Comparison of ENCODE assay signal across 8 cellular contexts in the genomic region with DNA sequence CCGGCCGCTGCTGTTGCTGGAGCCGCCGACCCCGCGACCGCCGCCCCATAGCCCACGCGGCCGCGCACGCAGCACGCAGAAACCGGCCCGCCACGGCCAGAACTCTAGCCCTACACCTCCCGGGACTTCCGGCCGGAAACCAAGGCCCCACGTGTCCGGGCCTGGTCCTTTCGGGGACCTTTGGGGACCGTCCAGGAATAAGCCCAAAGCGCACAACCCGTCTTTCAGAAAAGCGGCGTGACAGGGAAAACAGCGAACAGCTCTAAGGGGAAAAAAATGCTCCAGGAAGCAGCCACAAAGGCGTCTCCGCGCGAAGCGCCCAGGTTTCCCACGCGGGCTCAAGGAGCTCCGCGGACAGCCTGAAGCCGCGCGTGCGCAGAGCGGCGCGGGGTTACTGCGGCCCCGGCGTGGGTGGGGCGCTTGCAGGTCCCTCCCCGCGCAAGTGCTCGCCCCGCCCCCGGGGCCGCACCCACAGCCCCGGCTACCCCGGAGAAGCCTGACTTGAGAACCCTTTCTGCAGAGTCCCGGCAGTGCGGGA. TPM values are rescaled to one million over a fixed set of nuclear protein-coding genes. Genes with fewer than 3 reads are reported as not detected.
DNase-seq lines count a peak whose midpoint lies in the region; ATAC-seq and TF ChIP-seq lines count a peak whose summit lies in the region.

A gene (minus strand): TSS at position 114 of the 538 bp plus-strand sequence. CDS start 65 bp downstream, at position 49.
A gene with protein sequence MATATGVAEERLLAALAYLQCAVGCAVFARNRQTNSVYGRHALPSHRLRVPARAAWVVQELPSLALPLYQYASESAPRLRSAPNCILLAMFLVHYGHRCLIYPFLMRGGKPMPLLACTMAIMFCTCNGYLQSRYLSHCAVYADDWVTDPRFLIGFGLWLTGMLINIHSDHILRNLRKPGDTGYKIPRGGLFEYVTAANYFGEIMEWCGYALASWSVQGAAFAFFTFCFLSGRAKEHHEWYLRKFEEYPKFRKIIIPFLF (plus strand): TSS at position 510 of the 538 bp plus-strand sequence. CDS start 137 bp downstream, outside the sequence.

- H3K4me1 Mint-ChIP-seq in activated CD4-positive, alpha-beta T cell treated with anti-CD3 and anti-CD28 coated beads for 36 hours, result peaks cover 31% of the 10 kb centered on the region
- H3K4me1 Mint-ChIP-seq in chondrocyte (ENCODE audit: low read depth), result peaks cover 30% of the 10 kb centered on the region

- ATAC-seq in HG03457 (IDR thresholded peaks at IDR 0.05; ENCODE audit: unreplicated experiment), result peak; percentile 84
- peak; percentile 89 for ATAC-seq in activated CD4-positive, alpha-beta T cell treated with anti-CD3 and anti-CD28 coated beads for 36 hours

- peaks cover 43% of the 10 kb centered on the region for H3K36me3 ChIP-seq in BE2C

- DNase-seq in BE2C (peak; percentile 95), GM19240 (ENCODE audit: insufficient read length, low spot score) (peak; percentile 81), NCI-H524 (lab: John Stamatoyannopoulos, UW) (peak; percentile 91 to 94), chondrocyte (ENCODE audit: low spot score) (peak; percentile 95), kidney tubule cell (ENCODE audit: low spot score) (peak; percentile 93)
- DNase-seq in activated CD4-positive, alpha-beta T cell treated with anti-CD3 and anti-CD28 coated beads for 36 hours, result peak; percentile 96
- peak; percentile 82 to 89 for DNase-seq in stimulated activated CD4-positive, alpha-beta T cell treated with anti-CD3 and anti-CD28 coated beads, Interleukin-1b, Interleukin-23, amount 100 ng/mL, for 1 hour (ENCODE audit: low read depth in 2 of 2)

- no peaks in the 10 kb centered on the region for H3K9me3 Mint-ChIP-seq in activated CD4-positive, alpha-beta T cell treated with anti-CD3 and anti-CD28 coated beads for 36 hours (ENCODE audit: low read depth)
- H3K9me3 Mint-ChIP-seq in chondrocyte (ENCODE audit: low read depth), result no peaks in the 10 kb centered on the region

- CTCF ChIA-PET in activated CD4-positive, alpha-beta T cell treated with anti-CD3 and anti-CD28 coated beads for 36 hours (lab: Charles Lee), result interaction anchor here (1.0 kb wide), 1 partner anchor 79 kb away, joined by 3 read pairs; no protein-coding TSS in a partner anchor

- POLR2A ChIA-PET in activated CD4-positive, alpha-beta T cell treated with anti-CD3 and anti-CD28 coated beads for 36 hours (lab: Charles Lee), result interaction anchor here (0.5 to 1.1 kb wide), 5 partner anchors 10 to 255 kb away, joined by 3 to 7 read pairs (median 5); a partner anchor contains a TSS

- peak within 1 kb of the TSS; percentile 92 for H3K4me3 ChIP-seq in BE2C (ENCODE audit: low read depth, low read length)

- H3K27ac Mint-ChIP-seq in activated CD4-positive, alpha-beta T cell treated with anti-CD3 and anti-CD28 coated beads for 36 hours, result peak within 1 kb of the TSS; percentile 98
- peak within 1 kb of the TSS; percentile 99 for H3K27ac Mint-ChIP-seq in chondrocyte (ENCODE audit: unreplicated experiment)

- TF ChIP-seq CTCF in BE2C (IDR thresholded peaks at IDR 0.05; ENCODE audit: low read depth, low read length), result no peak
- TF ChIP-seq CTCF in chondrocyte (IDR thresholded peaks at IDR 0.05), result no peak

- peaks cover 42% of the 10 kb centered on the region for H3K36me3 Mint-ChIP-seq in activated CD4-positive, alpha-beta T cell treated with anti-CD3 and anti-CD28 coated beads for 36 hours (ENCODE audit: low read depth)
- peaks cover 7% of the 10 kb centered on the region for H3K36me3 Mint-ChIP-seq in chondrocyte (ENCODE audit: low read depth)

- no peaks in the 10 kb centered on the region for H3K27me3 Mint-ChIP-seq in activated CD4-positive, alpha-beta T cell treated with anti-CD3 and anti-CD28 coated beads for 36 hours
- no peaks in the 10 kb centered on the region for H3K27me3 Mint-ChIP-seq in chondrocyte (ENCODE audit: low read depth)

- no peaks in the 10 kb centered on the region for H3K27me3 ChIP-seq in BE2C

- no peaks in the 10 kb centered on the region for H3K4me1 ChIP-seq in BE2C

- intact Hi-C loops in activated CD4-positive, alpha-beta T cell treated with anti-CD3 and anti-CD28 coated beads for 36 hours (cut with DNase I, micrococcal nuclease), result loop anchor here (1.0 to 5.0 kb wide), 10 partner anchors 80 to 1236 kb away; a partner anchor contains a TSS

- no peaks in the 10 kb centered on the region for H3K9me3 ChIP-seq in BE2C

- H3K4me3 Mint-ChIP-seq in activated CD4-positive, alpha-beta T cell treated with anti-CD3 and anti-CD28 coated beads for 36 hours, result peak within 1 kb of the TSS; percentile 99
- peak within 1 kb of the TSS; percentile 100 for H3K4me3 Mint-ChIP-seq in chondrocyte (ENCODE audit: unreplicated experiment)

RNA-seq across cellular contexts. Expression of the first gene that starts in this region (rescaled TPM):
- 121 TPM for polyA plus RNA-seq in BE2C (2012; ENCODE audit: insufficient read depth, insufficient read length, low read depth)
- 10 to 100 TPM; 91.1 to 97.1 TPM for total RNA-seq in activated CD4-positive, alpha-beta T cell treated with anti-CD3 and anti-CD28 coated beads for 36 hours
- 45.0 to 50.4 TPM (median 48.7 TPM) in 3 replicates for total RNA-seq in chondrocyte

RNA-seq across cellular contexts. Expression of the second gene that starts in this region (rescaled TPM):
- polyA plus RNA-seq in BE2C (2012; ENCODE audit: insufficient read depth, insufficient read length, low read depth), result 10.0 TPM
- total RNA-seq in activated CD4-positive, alpha-beta T cell treated with anti-CD3 and anti-CD28 coated beads for 36 hours, result 10 to 100 TPM in 1 of 2 experiments, 1 to 10 TPM in 1; 7.6 to 11.1 TPM
- total RNA-seq in chondrocyte, result 21.4 to 34.8 TPM (median 32.3 TPM) in 3 replicates

Comparison
In these comparisons a context has a peak if more than half of its experiments do, and no peak if none do; other contexts are left out.
1. Peak in every context shown above with its lines: DNase-seq, ATAC-seq and H3K4me3 ChIP-seq.